ENCODE assay signal across 17 cellular contexts in genomic region chrX:1587161-1587560, GRCh38. TPM values are rescaled to one million over a fixed set of nuclear protein-coding genes. Genes with fewer than 3 reads are reported as not detected.
A peak's percentile ranks its signal among the peaks of the same experiment; 100 is the strongest.
DNase-seq lines count a peak whose midpoint lies in the region; ATAC-seq and TF ChIP-seq lines count a peak whose summit lies in the region.
"Had no signal": no experiment of that assay in that cellular context is flagged by ENCODE, and none has a peak within 500 bp of the region (broad histone marks: within the 10 kb centered on the region; RNA-seq: fewer than 3 reads in every experiment).

No MANE protein-coding gene starts in this region.

- peak overlapping the region; percentile 91 for H3K27ac ChIP-seq in DOHH2 (ENCODE audit: low read depth, low read length)
- H3K27ac ChIP-seq in SU-DHL-6 (ENCODE audit: low read depth, low read length): peak overlapping the region; percentile 77
- peak overlapping the region; percentile 41 for H3K27ac ChIP-seq in mesodermal cell (ENCODE audit: low read depth, low read length, severe bottlenecking)
- H3K27ac ChIP-seq: RWPE1, skin epidermis, testis, WERI-Rb-1 had no signal

- 50% methylated on average over 3 to 4 of the region's 5 CpGs for WGBS in mesodermal cell (ENCODE audit: insufficient coverage in 2 of 2), 2 experiments

- TF ChIP-seq CTCF in DOHH2 (IDR thresholded peaks at IDR 0.05; ENCODE audit: low read depth, low read length, poor library complexity, severe bottlenecking): no peak
- TF ChIP-seq CTCF in GM13976 (IDR thresholded peaks at IDR 0.05; ENCODE audit: borderline replicate concordance, control extremely low read depth, extremely low read depth, insufficient read depth, missing control alignments): no peak
- no peak for TF ChIP-seq CTCF in SU-DHL-6 (IDR thresholded peaks at IDR 0.05; ENCODE audit: insufficient read depth, low read length, poor library complexity, severe bottlenecking)

- DNase-seq in GM13976 (ENCODE audit: low spot score) (peak; percentile 50), HK-2 (ENCODE audit: unreplicated experiment) (no peak)
- DNase-seq: activated gamma-delta T cell, glutamatergic neuron, GOT3, left cardiac atrium, NCI-H1092, NCI-H446 treated with DMSO at 0.1 percent for 48 hours, testis, WERI-Rb-1 had no signal

- H3K9me2 ChIP-seq in DOHH2 (replicated peaks; ENCODE audit: control insufficient read depth, low read length) (no peaks in the 10 kb centered on the region), SU-DHL-6 (replicated peaks; ENCODE audit: insufficient read depth, low read length) (no peaks in the 10 kb centered on the region)

- ATAC-seq in HG03280 (IDR thresholded peaks at IDR 0.05; ENCODE audit: unreplicated experiment) (no peak), GM18520 (IDR thresholded peaks at IDR 0.05; ENCODE audit: unreplicated experiment) (no peak)
- ATAC-seq: left cardiac atrium had no signal

- peak overlapping the region; percentile 32 for H2AFZ ChIP-seq in SU-DHL-6 (ENCODE audit: low read depth, low read length, severe bottlenecking)

- H3K36me3 ChIP-seq in DOHH2 (ENCODE audit: control insufficient read depth, low read length) (peaks cover 2% of the 10 kb centered on the region; the same call in 1 of the 2 replicates), SU-DHL-6 (ENCODE audit: low read length) (no peaks in the 10 kb centered on the region), mesodermal cell (ENCODE audit: control insufficient read depth, insufficient read depth, low read length) (no peaks in the 10 kb centered on the region)
- H3K36me3 ChIP-seq: WERI-Rb-1 had no signal

- H3K27me3 ChIP-seq in DOHH2 (ENCODE audit: control insufficient read depth, low read length) (no peaks in the 10 kb centered on the region), SU-DHL-6 (ENCODE audit: low read length) (no peaks in the 10 kb centered on the region)
- H3K27me3 ChIP-seq: testis had no signal

- H3K4me3 ChIP-seq in DOHH2 (ENCODE audit: low read length) (peak overlapping the region; percentile 48), SU-DHL-6 (ENCODE audit: insufficient read depth, low read length, poor library complexity, severe bottlenecking) (no peak overlapping the region), mesodermal cell (ENCODE audit: extremely low read depth, insufficient read depth, low read length, poor library complexity, severe bottlenecking) (no peak overlapping the region)
- H3K4me3 ChIP-seq: skin epidermis, testis had no signal

- peaks cover 7% of the 10 kb centered on the region for H3K79me2 ChIP-seq in DOHH2 (ENCODE audit: control insufficient read depth, low read length)
- peaks cover 6% of the 10 kb centered on the region; the same call in 1 of the 2 replicates for H3K79me2 ChIP-seq in SU-DHL-6 (ENCODE audit: insufficient read depth, low read length)

- in situ Hi-C loops in GM13976 (cut with MboI; ENCODE audit: low sequenced_read_pairs, unreplicated experiment): no loop called here

- H3K9me3 ChIP-seq in DOHH2 (ENCODE audit: control insufficient read depth, insufficient read depth, low read length) (no peaks in the 10 kb centered on the region), SU-DHL-6 (ENCODE audit: insufficient read depth, low read length) (no peaks in the 10 kb centered on the region), mesodermal cell (ENCODE audit: control insufficient read depth, low read length) (no peaks in the 10 kb centered on the region)
- H3K9me3 ChIP-seq: testis had no signal

- peak overlapping the region; percentile 6; the same call in 1 of the 2 replicates for H3K9ac ChIP-seq in SU-DHL-6 (ENCODE audit: low read length)

- peaks cover 61% of the 10 kb centered on the region for H3K4me1 ChIP-seq in DOHH2 (ENCODE audit: control insufficient read depth, low read length)
- H3K4me1 ChIP-seq in mesodermal cell (ENCODE audit: control insufficient read depth, insufficient read depth, low read length, poor library complexity, severe bottlenecking): no peaks in the 10 kb centered on the region
- H3K4me1 ChIP-seq: testis had no signal

- peak overlapping the region; percentile 89 for H3K4me2 ChIP-seq in DOHH2 (ENCODE audit: low read length)
- H3K4me2 ChIP-seq in SU-DHL-6 (ENCODE audit: low read depth, low read length, poor library complexity, severe bottlenecking): peak overlapping the region; percentile 45

- no peaks in the 10 kb centered on the region for H4K20me1 ChIP-seq in DOHH2 (ENCODE audit: control insufficient read depth, insufficient read depth, low read depth, low read length)
- no peaks in the 10 kb centered on the region for H4K20me1 ChIP-seq in SU-DHL-6 (ENCODE audit: low read depth, low read length)

- H3F3A ChIP-seq in DOHH2 (ENCODE audit: control insufficient read depth, insufficient read depth): peaks cover 37% of the 10 kb centered on the region
- peaks cover 20% of the 10 kb centered on the region for H3F3A ChIP-seq in SU-DHL-6 (ENCODE audit: insufficient read depth)

RNA-seq across cellular contexts. Expression of gene AKAP17A, which starts 4.2 kb away (rescaled TPM):
- polyA plus RNA-seq in mesodermal cell (2013, experiment 1 of 2): 47.5 TPM
- polyA plus RNA-seq in mesodermal cell (2013, experiment 2 of 2): 44.3 TPM

RNA-seq across cellular contexts. Expression of gene ASMT, which starts 27.7 kb away (rescaled TPM):
- polyA plus RNA-seq in mesodermal cell (2013, experiment 1 of 2): not detected
- polyA plus RNA-seq in mesodermal cell (2013, experiment 2 of 2): not detected

RNA-seq across cellular contexts. Expression of gene P2RY8, which starts 50.2 kb away (rescaled TPM):
- not detected for polyA plus RNA-seq in mesodermal cell (2013, experiment 1 of 2)
- polyA plus RNA-seq in mesodermal cell (2013, experiment 2 of 2): not detected

Comparison
In these comparisons a context has a peak if more than half of its experiments do, and no peak if none do; other contexts are left out.
1. H3K27ac ChIP-seq: peak in every context shown above with its lines; median percentile 91 in DOHH2; 77 in SU-DHL-6; 41 in mesodermal cell.